Comparison of ENCODE assay signal across 1 cellular context in genomic region chr1:67674260-67675011, GRCh38.
TF ChIP-seq lines count a peak whose summit lies in the region.

No MANE protein-coding gene starts in this region.

TF ChIP-seq in GM12878, 131 proteins besides CTCF, POLR2A, EP300 and RAD21 (continued from another document):
- TF ChIP-seq, protein P1, sequence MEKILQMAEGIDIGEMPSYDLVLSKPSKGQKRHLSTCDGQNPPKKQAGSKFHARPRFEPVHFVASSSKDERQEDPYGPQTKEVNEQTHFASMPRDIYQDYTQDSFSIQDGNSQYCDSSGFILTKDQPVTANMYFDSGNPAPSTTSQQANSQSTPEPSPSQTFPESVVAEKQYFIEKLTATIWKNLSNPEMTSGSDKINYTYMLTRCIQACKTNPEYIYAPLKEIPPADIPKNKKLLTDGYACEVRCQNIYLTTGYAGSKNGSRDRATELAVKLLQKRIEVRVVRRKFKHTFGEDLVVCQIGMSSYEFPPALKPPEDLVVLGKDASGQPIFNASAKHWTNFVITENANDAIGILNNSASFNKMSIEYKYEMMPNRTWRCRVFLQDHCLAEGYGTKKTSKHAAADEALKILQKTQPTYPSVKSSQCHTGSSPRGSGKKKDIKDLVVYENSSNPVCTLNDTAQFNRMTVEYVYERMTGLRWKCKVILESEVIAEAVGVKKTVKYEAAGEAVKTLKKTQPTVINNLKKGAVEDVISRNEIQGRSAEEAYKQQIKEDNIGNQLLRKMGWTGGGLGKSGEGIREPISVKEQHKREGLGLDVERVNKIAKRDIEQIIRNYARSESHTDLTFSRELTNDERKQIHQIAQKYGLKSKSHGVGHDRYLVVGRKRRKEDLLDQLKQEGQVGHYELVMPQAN (conservative IDR thresholded peaks at IDR 0.05), result no peak
- TF ChIP-seq, protein P2, sequence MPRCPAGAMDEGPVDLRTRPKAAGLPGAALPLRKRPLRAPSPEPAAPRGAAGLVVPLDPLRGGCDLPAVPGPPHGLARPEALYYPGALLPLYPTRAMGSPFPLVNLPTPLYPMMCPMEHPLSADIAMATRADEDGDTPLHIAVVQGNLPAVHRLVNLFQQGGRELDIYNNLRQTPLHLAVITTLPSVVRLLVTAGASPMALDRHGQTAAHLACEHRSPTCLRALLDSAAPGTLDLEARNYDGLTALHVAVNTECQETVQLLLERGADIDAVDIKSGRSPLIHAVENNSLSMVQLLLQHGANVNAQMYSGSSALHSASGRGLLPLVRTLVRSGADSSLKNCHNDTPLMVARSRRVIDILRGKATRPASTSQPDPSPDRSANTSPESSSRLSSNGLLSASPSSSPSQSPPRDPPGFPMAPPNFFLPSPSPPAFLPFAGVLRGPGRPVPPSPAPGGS (IDR thresholded peaks at IDR 0.05; ENCODE audit: borderline replicate concordance, insufficient read depth, low read depth, low read length, poor library complexity, severe bottlenecking), result no peak
- TF ChIP-seq LARP7 (IDR thresholded peaks at IDR 0.05), result no peak
- no peak for TF ChIP-seq MYB (IDR thresholded peaks at IDR 0.05; ENCODE audit: borderline replicate concordance, low read depth, low read length)
